Comparison of ENCODE assay signal across 16 cellular contexts in genomic region chr7:119271147-119271779, GRCh38.
A peak's percentile ranks its signal among the peaks of the same experiment; 100 is the strongest.
DNase-seq lines count a peak whose midpoint lies in the region; ATAC-seq and TF ChIP-seq lines count a peak whose summit lies in the region.
"Had no signal": no experiment of that assay in that cellular context is flagged by ENCODE, and none has a peak within 500 bp of the region (broad histone marks: within the 10 kb centered on the region; RNA-seq: fewer than 3 reads in every experiment).

No MANE protein-coding gene starts in this region.

- H3K9me3 ChIP-seq in OCI-LY3 (ENCODE audit: insufficient read depth, low read length) (no peaks in the 10 kb centered on the region), spleen (no peaks in the 10 kb centered on the region)
- H3K9me3 ChIP-seq: Caco-2 had no signal

- no peak overlapping the region for H3K4me2 ChIP-seq in OCI-LY3 (ENCODE audit: low read length)

- in situ Hi-C loops in ACHN (cut with HindIII; ENCODE audit: low pct_ligation_motif_present, low pct_unique_long_range_greater_than_20kb, low sequenced_read_pairs): no loop called here

- no peak overlapping the region for H3K4me3 Mint-ChIP-seq in natural killer cell treated with Interleukin-12 subunit alpha and Interleukin-12 subunit beta and Interleukin-15 and Interleukin-18, amount 100 ng/mL, for 72 hours
- H3K4me3 Mint-ChIP-seq: HFFc6 had no signal

- 0 out of 2 replicates have a peak overlapping the region, but pooled peaks have one; percentile 74 for H2AFZ ChIP-seq in OCI-LY3 (ENCODE audit: low read depth, low read length)

- TF ChIP-seq POLR2A in spleen (IDR thresholded peaks at IDR 0.05) (no peak), GM18505 (IDR thresholded peaks at IDR 0.05; ENCODE audit: borderline replicate concordance, extremely low read depth, insufficient read depth, insufficient read length) (no peak)

- no peak overlapping the region for H3K9ac ChIP-seq in OCI-LY3 (ENCODE audit: low read length)

- intact Hi-C loops in spleen (cut with DNase I; ENCODE audit: low total_unique reads): loop anchor here (10.0 kb wide), 1 partner anchor 994 kb away; no protein-coding TSS in a partner anchor

- H3K36me3 Mint-ChIP-seq in natural killer cell treated with Interleukin-12 subunit alpha and Interleukin-12 subunit beta and Interleukin-15 and Interleukin-18, amount 100 ng/mL, for 72 hours: no peaks in the 10 kb centered on the region

- H3K27ac ChIP-seq in OCI-LY3 (ENCODE audit: low read length): no peak overlapping the region
- no peak overlapping the region for H3K27ac ChIP-seq in spleen
- H3K27ac ChIP-seq: HL-60 had no signal

- ATAC-seq in GM18868 (IDR thresholded peaks at IDR 0.05; ENCODE audit: unreplicated experiment) (peak; percentile 10), esophagus mucosa (peak; percentile 10), GM18505 (IDR thresholded peaks at IDR 0.05; ENCODE audit: unreplicated experiment) (no peak), GM21717 (IDR thresholded peaks at IDR 0.05; ENCODE audit: unreplicated experiment) (no peak)
- ATAC-seq in natural killer cell treated with Interleukin-12 subunit alpha and Interleukin-12 subunit beta and Interleukin-15 and Interleukin-18, amount 100 ng/mL, for 72 hours: no peak

- DNase-seq in spleen (peak; percentile 36), ACHN (no peak)
- no peak for DNase-seq in natural killer cell treated with Interleukin-12 subunit alpha and Interleukin-12 subunit beta and Interleukin-15 and Interleukin-18, amount 100 ng/mL, for 72 hours (ENCODE audit: low spot score)
- DNase-seq: Caco-2; HFFc6; NCI-H1105; NCI-H1694; NCI-H226; NCI-H524 treated with DMSO at 0.1 percent for 48 hours; NK-92 treated with Interleukin-12 subunit alpha and Interleukin-12 subunit beta, amount 100 ng/mL, for 24 hours had no signal

- H3K4me3 ChIP-seq in OCI-LY3 (ENCODE audit: low read length) (no peak overlapping the region), spleen (no peak overlapping the region)

- H3K27me3 Mint-ChIP-seq in natural killer cell treated with Interleukin-12 subunit alpha and Interleukin-12 subunit beta and Interleukin-15 and Interleukin-18, amount 100 ng/mL, for 72 hours: no peaks in the 10 kb centered on the region

- no peaks in the 10 kb centered on the region for H4K20me1 ChIP-seq in OCI-LY3 (ENCODE audit: insufficient read depth, low read length)

- H3K4me1 ChIP-seq in OCI-LY3 (ENCODE audit: low read length): peaks cover 3% of the 10 kb centered on the region; the same call in 1 of the 2 replicates
- no peaks in the 10 kb centered on the region for H3K4me1 ChIP-seq in spleen
- H3K4me1 ChIP-seq: Caco-2 had no signal

- H3K27me3 ChIP-seq in OCI-LY3 (ENCODE audit: low read depth, low read length) (no peaks in the 10 kb centered on the region), spleen (replicated peaks in 1 of 7) (no peaks in the 10 kb centered on the region)

- H3K36me3 ChIP-seq in OCI-LY3 (replicated peaks; ENCODE audit: low read depth, low read length): no peaks in the 10 kb centered on the region
- H3K36me3 ChIP-seq in spleen: no peaks in the 10 kb centered on the region

- H3K4me1 Mint-ChIP-seq in natural killer cell treated with Interleukin-12 subunit alpha and Interleukin-12 subunit beta and Interleukin-15 and Interleukin-18, amount 100 ng/mL, for 72 hours (ENCODE audit: low read depth in 2 of 2): no peaks in the 10 kb centered on the region

- peaks cover 10% of the 10 kb centered on the region for H3K9me3 Mint-ChIP-seq in natural killer cell treated with Interleukin-12 subunit alpha and Interleukin-12 subunit beta and Interleukin-15 and Interleukin-18, amount 100 ng/mL, for 72 hours

- 81 to 90% (median 84%) methylated on average over 7 to 9 of the region's 9 CpGs for WGBS in spleen, 5 donors

- no peaks in the 10 kb centered on the region for H3K79me2 ChIP-seq in OCI-LY3 (ENCODE audit: low read length)

- no peak overlapping the region for H3K27ac Mint-ChIP-seq in natural killer cell treated with Interleukin-12 subunit alpha and Interleukin-12 subunit beta and Interleukin-15 and Interleukin-18, amount 100 ng/mL, for 72 hours
- H3K27ac Mint-ChIP-seq: HFFc6 had no signal

- TF ChIP-seq CTCF in OCI-LY3 (IDR thresholded peaks at IDR 0.05; ENCODE audit: low read depth, low read length) (no peak), spleen (IDR thresholded peaks at IDR 0.05 in 8 of 11, conservative IDR thresholded peaks at IDR 0.05 in 3 of 11) (no peak)

Comparison
In these comparisons a context has a peak if more than half of its experiments do, and no peak if none do; other contexts are left out.
1. ATAC-seq: peak in GM18868 (single experiment) and esophagus mucosa (single experiment); none in natural killer cell treated with Interleukin-12 subunit alpha and Interleukin-12 subunit beta and Interleukin-15 and Interleukin-18, amount 100 ng/mL, for 72 hours (0 of 2), GM18505 (single experiment) and GM21717 (single experiment).